Comparison of ENCODE assay signal across 9 cellular contexts in genomic region chr5:84274585-84275468, GRCh38.
DNase-seq lines count a peak whose midpoint lies in the region; ATAC-seq, FAIRE-seq and TF ChIP-seq lines count a peak whose summit lies in the region.
"Had no signal": no experiment of that assay in that cellular context is flagged by ENCODE, and none has a peak within 500 bp of the region (broad histone marks: within the 10 kb centered on the region; RNA-seq: fewer than 3 reads in every experiment).

No MANE protein-coding gene starts in this region.

- no peaks in the 10 kb centered on the region for H3K9me3 Mint-ChIP-seq in activated CD8-positive, alpha-beta T cell treated with anti-CD3 and anti-CD28 coated beads for 36 hours
- no peaks in the 10 kb centered on the region for H3K9me3 Mint-ChIP-seq in activated CD8-positive, alpha-beta T cell treated with anti-CD3 and anti-CD28 coated beads, Interleukin-2, amount 10 ng/mL, durations not matched to agents 7 days and 5 days (ENCODE audit: insufficient read depth)

- H3K27ac ChIP-seq in IMR-90 (ENCODE audit: insufficient read depth, low read length) = no peak overlapping the region
- no peak overlapping the region for H3K27ac ChIP-seq in adrenal gland
- no peak overlapping the region for H3K27ac ChIP-seq in HepG2 (ENCODE audit: extremely low read length, insufficient read depth, low read length)
- H3K27ac ChIP-seq: skin epidermis had no signal

- no peaks in the 10 kb centered on the region for H3K4me1 Mint-ChIP-seq in activated CD8-positive, alpha-beta T cell treated with anti-CD3 and anti-CD28 coated beads for 36 hours (ENCODE audit: low read depth)
- H3K4me1 Mint-ChIP-seq in activated CD8-positive, alpha-beta T cell treated with anti-CD3 and anti-CD28 coated beads, Interleukin-2, amount 10 ng/mL, durations not matched to agents 7 days and 5 days (ENCODE audit: low read depth) = no peaks in the 10 kb centered on the region

- DNase-seq in activated CD8-positive, alpha-beta T cell treated with anti-CD3 and anti-CD28 coated beads for 36 hours = peak; percentile 36
- DNase-seq in activated CD8-positive, alpha-beta T cell treated with anti-CD3 and anti-CD28 coated beads, Interleukin-2, amount 10 ng/mL, durations not matched to agents 7 days and 5 days = no peak
- peak; percentile 28 for DNase-seq in IMR-90
- peak; percentile 21 to 76 (median 54) for DNase-seq in adrenal gland
- peak; percentile 9 for DNase-seq in HepG2 (ENCODE audit: low spot score)
- DNase-seq in middle frontal gyrus (ENCODE audit: extremely low spot score, low spot score) = no peak
- DNase-seq in activated T-cell treated with anti-CD3 and anti-CD28 coated beads for 4 hours = no peak
- DNase-seq in NCI-H2107 treated with DMSO at 0.1 percent for 48 hours (lab: John Stamatoyannopoulos, UW; ENCODE audit: unreplicated experiment) = no peak

- H3K27me3 ChIP-seq in IMR-90 (ENCODE audit: control insufficient read depth, insufficient read depth, low read length) (no peaks in the 10 kb centered on the region), adrenal gland (no peaks in the 10 kb centered on the region), HepG2 (ENCODE audit: control insufficient read depth in 1 of 2, insufficient read depth in 2 of 2, low read length in 2 of 2) (no peaks in the 10 kb centered on the region)

- peak overlapping the region; percentile 76; the same call in 1 of the 2 replicates for H3K23ac ChIP-seq in IMR-90 (ENCODE audit: low read depth, low read length)

- no peak overlapping the region for H2BK120ac ChIP-seq in IMR-90 (ENCODE audit: low read depth, low read length)

- FAIRE-seq in HepG2 (lab: Jason Lieb, UNC) = no peak

- H4K20me1 ChIP-seq in IMR-90 (ENCODE audit: insufficient read depth, low read length) (no peaks in the 10 kb centered on the region), HepG2 (ENCODE audit: insufficient read depth, low read length) (no peaks in the 10 kb centered on the region)

- peak overlapping the region; percentile 57; the same call in 1 of the 2 replicates for H2BK20ac ChIP-seq in IMR-90 (ENCODE audit: low read depth, low read length)

- dilution Hi-C loops in IMR-90 (cut with HindIII; ENCODE audit: low sequenced_read_pairs, unreplicated experiment) = no loop called here

- H3K4ac ChIP-seq in IMR-90 (ENCODE audit: low read depth, low read length) = no peak overlapping the region

- intact Hi-C loops in activated CD8-positive, alpha-beta T cell treated with anti-CD3 and anti-CD28 coated beads for 36 hours (cut with micrococcal nuclease) = no loop called here
- intact Hi-C loops in IMR-90 (cut with micrococcal nuclease) (loop anchor here (1.0 kb wide), 1 partner anchor 108 kb away; no protein-coding TSS in a partner anchor), adrenal gland (cut with DNase I) (loop anchor here in 1 of 2 donors (10.0 kb wide), 1 partner anchor 770 kb away; no protein-coding TSS in a partner anchor), HepG2 (cut with micrococcal nuclease; ENCODE audit: unreplicated experiment) (loop anchor here (10.0 kb wide), 1 partner anchor 170 kb away; no protein-coding TSS in a partner anchor)

- 0 out of 4 replicates have a peak overlapping the region, but pooled peaks of 1 of the 2 experiments have one; percentile 57 for H4K8ac ChIP-seq in IMR-90 (ENCODE audit: low read depth in 2 of 2, low read length in 2 of 2)

- no peak overlapping the region for H3K27ac Mint-ChIP-seq in activated CD8-positive, alpha-beta T cell treated with anti-CD3 and anti-CD28 coated beads for 36 hours
- H3K27ac Mint-ChIP-seq in activated CD8-positive, alpha-beta T cell treated with anti-CD3 and anti-CD28 coated beads, Interleukin-2, amount 10 ng/mL, durations not matched to agents 7 days and 5 days = no peak overlapping the region

- no peaks in the 10 kb centered on the region for H3K27me3 Mint-ChIP-seq in activated CD8-positive, alpha-beta T cell treated with anti-CD3 and anti-CD28 coated beads for 36 hours
- no peaks in the 10 kb centered on the region for H3K27me3 Mint-ChIP-seq in activated CD8-positive, alpha-beta T cell treated with anti-CD3 and anti-CD28 coated beads, Interleukin-2, amount 10 ng/mL, durations not matched to agents 7 days and 5 days (ENCODE audit: low read depth)

- H2AK5ac ChIP-seq in IMR-90 (ENCODE audit: low read depth, low read length) = no peak overlapping the region

- ATAC-seq in activated CD8-positive, alpha-beta T cell treated with anti-CD3 and anti-CD28 coated beads for 36 hours = no peak
- no peak for ATAC-seq in activated CD8-positive, alpha-beta T cell treated with anti-CD3 and anti-CD28 coated beads, Interleukin-2, amount 10 ng/mL, durations not matched to agents 7 days and 5 days
- ATAC-seq in IMR-90 (ENCODE audit: low read depth) = no peak
- no peak; the same call in 2 of the 3 replicates for ATAC-seq in HepG2

- H3K36me3 Mint-ChIP-seq in activated CD8-positive, alpha-beta T cell treated with anti-CD3 and anti-CD28 coated beads for 36 hours (ENCODE audit: low read depth) = no peaks in the 10 kb centered on the region
- H3K36me3 Mint-ChIP-seq in activated CD8-positive, alpha-beta T cell treated with anti-CD3 and anti-CD28 coated beads, Interleukin-2, amount 10 ng/mL, durations not matched to agents 7 days and 5 days (ENCODE audit: low read depth) = no peaks in the 10 kb centered on the region

- no CpG with 5 or more reads among the region's 3 CpGs for WGBS in IMR-90 (ENCODE audit: extremely low coverage in 2 of 2, insufficient read length in 1 of 2), 2 experiments
- 53 to 63% (median 59%) methylated on average over 3 of the region's 3 CpGs for WGBS in adrenal gland, 4 donors
- 1% methylated on average over 3 of the region's 3 CpGs for WGBS in HepG2 (ENCODE audit: low lambda C conversion rate)

- no peak overlapping the region for H3K18ac ChIP-seq in IMR-90 (ENCODE audit: low read depth, low read length)

- H4K5ac ChIP-seq in IMR-90 (ENCODE audit: low read depth, low read length) = no peak overlapping the region

- POLR2A ChIA-PET in activated CD8-positive, alpha-beta T cell treated with anti-CD3 and anti-CD28 coated beads for 36 hours (lab: Charles Lee) = no interaction called here
- POLR2A ChIA-PET in activated CD8-positive, alpha-beta T cell treated with anti-CD3 and anti-CD28 coated beads, Interleukin-2, amount 10 ng/mL, durations not matched to agents 7 days and 5 days (lab: Charles Lee) = no interaction called here
- POLR2A ChIA-PET in IMR-90 (lab: Charles Lee; ENCODE audit: unreplicated experiment) (no interaction called here), HepG2 (lab: Yijun Ruan, JAX) (no interaction called here)

- peak overlapping the region; percentile 15; the same call in 1 of the 2 replicates for H4K91ac ChIP-seq in IMR-90 (ENCODE audit: insufficient read depth, low read depth, low read length)

- in situ Hi-C loops in IMR-90 (cut with MboI; ENCODE audit: low sequenced_read_pairs) = no loop called here
- in situ Hi-C loops in HepG2 (cut with HindIII; ENCODE audit: extremely low pct_ligation_motif_present, low pct_unique_long_range_greater_than_20kb) = no loop called here

- H3K4me1 ChIP-seq in IMR-90 (ENCODE audit: control insufficient read depth, insufficient read depth, low read length) = no peaks in the 10 kb centered on the region; the same call in 1 of the 2 replicates
- no peaks in the 10 kb centered on the region for H3K4me1 ChIP-seq in adrenal gland (replicated peaks in 1 of 2)
- H3K4me1 ChIP-seq in HepG2 (ENCODE audit: insufficient read depth, low read length) = no peaks in the 10 kb centered on the region

- H3K36me3 ChIP-seq in IMR-90 (ENCODE audit: control insufficient read depth, insufficient read depth, low read length) (no peaks in the 10 kb centered on the region), adrenal gland (replicated peaks in 1 of 2) (no peaks in the 10 kb centered on the region), HepG2 (replicated peaks in 1 of 2; ENCODE audit: control insufficient read depth in 1 of 2, insufficient read depth in 2 of 2, low read length in 2 of 2) (no peaks in the 10 kb centered on the region)

- H3K79me2 ChIP-seq in HepG2 (ENCODE audit: insufficient read depth, low read length) = no peaks in the 10 kb centered on the region

- TF ChIP-seq RAD21 in IMR-90 (IDR thresholded peaks at IDR 0.05; ENCODE audit: low read length) (peak; percentile 50), HepG2 (CRISPR knock-in tag; IDR thresholded peaks at IDR 0.05) (no peak)

- H3K9me1 ChIP-seq in IMR-90 (ENCODE audit: insufficient read depth, low read length) = no peaks in the 10 kb centered on the region

- peak overlapping the region; percentile 67; the same call in 1 of the 3 replicates for H2BK15ac ChIP-seq in IMR-90 (ENCODE audit: low read depth, low read length)

- TF ChIP-seq POLR2A in IMR-90 (IDR thresholded peaks at IDR 0.05; ENCODE audit: low read depth, low read length) (no peak), adrenal gland (IDR thresholded peaks at IDR 0.05) (no peak), HepG2 (IDR thresholded peaks at IDR 0.05; ENCODE audit: insufficient read depth in 1 of 2, low read depth in 2 of 2, low read length in 2 of 2) (no peak)

- no peak overlapping the region for H2BK5ac ChIP-seq in IMR-90 (ENCODE audit: low read depth, low read length, poor library complexity, severe bottlenecking)

- no peaks in the 10 kb centered on the region for H3K9me3 ChIP-seq in IMR-90 (ENCODE audit: control insufficient read depth, insufficient read depth, low read length)
- H3K9me3 ChIP-seq in adrenal gland (replicated peaks in 1 of 3) = no peaks in the 10 kb centered on the region
- no peaks in the 10 kb centered on the region for H3K9me3 ChIP-seq in HepG2 (ENCODE audit: low read length)

- TF ChIP-seq EP300 in HepG2 (IDR thresholded peaks at IDR 0.05; ENCODE audit: low read depth in 2 of 2, low read length in 2 of 2) (no peak), HepG2 (CRISPR knock-in tag; IDR thresholded peaks at IDR 0.05; ENCODE audit: borderline replicate concordance) (no peak)

- BruUV-seq in IMR-90 (replicated peaks; lab: Mats Ljungman, UMichigan) (no TSS peak), HepG2 (replicated peaks; lab: Mats Ljungman, UMichigan) (no TSS peak)

- H3K56ac ChIP-seq in IMR-90 (ENCODE audit: extremely low read depth, insufficient read depth, low read length) = no peak overlapping the region

- H3K14ac ChIP-seq in IMR-90 (replicated peaks; ENCODE audit: low read depth, low read length) = peak overlapping the region; percentile 63; the same call in 1 of the 2 replicates

- peak; percentile 45 for TF ChIP-seq CTCF in activated CD8-positive, alpha-beta T cell treated with anti-CD3 and anti-CD28 coated beads for 36 hours (IDR thresholded peaks at IDR 0.05)
- peak; percentile 48 for TF ChIP-seq CTCF in IMR-90 (conservative IDR thresholded peaks at IDR 0.05; ENCODE audit: low read depth, low read length)
- TF ChIP-seq CTCF in adrenal gland (IDR thresholded peaks at IDR 0.05) = peak; percentile 49 to 62 (median 56)
- peak; percentile 50 for TF ChIP-seq CTCF in HepG2 (CRISPR knock-in tag; IDR thresholded peaks at IDR 0.05)

- H3K9ac ChIP-seq in IMR-90 (ENCODE audit: low read depth, low read length) (no peak overlapping the region), HepG2 (ENCODE audit: insufficient read depth, low read depth, low read length) (no peak overlapping the region)

- H2AK9ac ChIP-seq in IMR-90 (replicated peaks; ENCODE audit: low read depth, low read length, poor library complexity) = no peak overlapping the region

- CTCF ChIA-PET in activated CD8-positive, alpha-beta T cell treated with anti-CD3 and anti-CD28 coated beads for 36 hours (lab: Charles Lee) = interaction anchor here (1.2 kb wide), 1 partner anchor 41 kb away, joined by 3 read pairs; no protein-coding TSS in a partner anchor
- CTCF ChIA-PET in activated CD8-positive, alpha-beta T cell treated with anti-CD3 and anti-CD28 coated beads, Interleukin-2, amount 10 ng/mL, durations not matched to agents 7 days and 5 days (lab: Charles Lee) = no interaction called here
- CTCF ChIA-PET in IMR-90 (lab: Yijun Ruan, JAX) (interaction anchor here (0.6 kb wide), 1 partner anchor 75 kb away, joined by 3 read pairs; no protein-coding TSS in a partner anchor), HepG2 (lab: Yijun Ruan, JAX; ENCODE audit: low intra/inter-chr PET ratio, low total read pairs) (no interaction called here)

- H3K4me2 ChIP-seq in IMR-90 (ENCODE audit: low read depth, low read length) = no peak overlapping the region
- H3K4me2 ChIP-seq in HepG2 (ENCODE audit: low read depth, low read length) = no peak overlapping the region

- peaks cover 5 to 7% of the 10 kb centered on the region in 2 experiments for H3K79me1 ChIP-seq in IMR-90 (ENCODE audit: low read depth in 1 of 2, low read length in 2 of 2)

- H2AFZ ChIP-seq in IMR-90 (replicated peaks; ENCODE audit: low read length, poor library complexity) = no peak overlapping the region
- H2AFZ ChIP-seq in HepG2 (ENCODE audit: low read length) = no peak overlapping the region

- H3K4me3 Mint-ChIP-seq in activated CD8-positive, alpha-beta T cell treated with anti-CD3 and anti-CD28 coated beads for 36 hours = no peak overlapping the region
- no peak overlapping the region for H3K4me3 Mint-ChIP-seq in activated CD8-positive, alpha-beta T cell treated with anti-CD3 and anti-CD28 coated beads, Interleukin-2, amount 10 ng/mL, durations not matched to agents 7 days and 5 days

- H3K4me3 ChIP-seq in IMR-90 (ENCODE audit: insufficient read depth, low read depth, low read length) (no peak overlapping the region), adrenal gland (no peak overlapping the region), HepG2 (replicated peaks in 1 of 3; ENCODE audit: insufficient read depth in 1 of 3, low read depth in 2 of 3, low read length in 3 of 3) (no peak overlapping the region)
- H3K4me3 ChIP-seq: skin epidermis had no signal

Comparison
In these comparisons a context has a peak if more than half of its experiments do, and no peak if none do; other contexts are left out.
1. DNase-seq: peak in activated CD8-positive, alpha-beta T cell treated with anti-CD3 and anti-CD28 coated beads for 36 hours (single experiment), IMR-90 (single experiment), adrenal gland (7 of 7) and HepG2 (single experiment); none in activated CD8-positive, alpha-beta T cell treated with anti-CD3 and anti-CD28 coated beads, Interleukin-2, amount 10 ng/mL, durations not matched to agents 7 days and 5 days (single experiment), middle frontal gyrus (single experiment), activated T-cell treated with anti-CD3 and anti-CD28 coated beads for 4 hours (single experiment) and NCI-H2107 treated with DMSO at 0.1 percent for 48 hours (single experiment).
2. CTCF ChIA-PET loops: an anchor here in activated CD8-positive, alpha-beta T cell treated with anti-CD3 and anti-CD28 coated beads for 36 hours (1.2 kb wide) and IMR-90 (0.6 kb wide); none called in activated CD8-positive, alpha-beta T cell treated with anti-CD3 and anti-CD28 coated beads, Interleukin-2, amount 10 ng/mL, durations not matched to agents 7 days and 5 days and HepG2.
3. Peak in every context shown above with its lines, with median percentiles within 50 percentile points of each other: CTCF ChIP-seq.